Comparison of ENCODE assay signal across 10 cellular contexts in genomic region chr1:78047131-78047530, GRCh38. TPM values are rescaled to one million over a fixed set of nuclear protein-coding genes. Genes with fewer than 3 reads are reported as not detected.
DNase-seq lines count a peak whose midpoint lies in the region; ATAC-seq and TF ChIP-seq lines count a peak whose summit lies in the region.
"Had no signal": no experiment of that assay in that cellular context is flagged by ENCODE, and none has a peak within 500 bp of the region (broad histone marks: within the 10 kb centered on the region; RNA-seq: fewer than 3 reads in every experiment).

No MANE protein-coding gene starts in this region.

- H3K4me3 ChIP-seq in spleen = peak overlapping the region in 7 of 8 donors; percentile 13 to 82 (median 65)

- no peak for TF ChIP-seq CTCF in spleen (IDR thresholded peaks at IDR 0.05 in 8 of 11, conservative IDR thresholded peaks at IDR 0.05 in 3 of 11)

- peaks cover 20% of the 10 kb centered on the region for H3K4me1 Mint-ChIP-seq in T-helper 2 cell treated with Interferon-gamma antibody and Interleukin-4, amounts not matched to agents 5 μg/mL and 100 μg/mL, for 36 hours (ENCODE audit: low read depth)
- peaks cover 44% of the 10 kb centered on the region for H3K4me1 Mint-ChIP-seq in activated naive CD8-positive, alpha-beta T cell treated with anti-CD3 and anti-CD28 coated beads, Interleukin-2, amount 50 U/mL, for 24 hours

- H3K27me3 Mint-ChIP-seq in T-helper 2 cell treated with Interferon-gamma antibody and Interleukin-4, amounts not matched to agents 5 μg/mL and 100 μg/mL, for 36 hours (ENCODE audit: low read depth) = peaks cover 49% of the 10 kb centered on the region
- H3K27me3 Mint-ChIP-seq in activated naive CD8-positive, alpha-beta T cell treated with anti-CD3 and anti-CD28 coated beads, Interleukin-2, amount 50 U/mL, for 24 hours = peaks cover 43% of the 10 kb centered on the region

- no peak overlapping the region for H3K27ac Mint-ChIP-seq in T-helper 2 cell treated with Interferon-gamma antibody and Interleukin-4, amounts not matched to agents 5 μg/mL and 100 μg/mL, for 36 hours
- no peak overlapping the region for H3K27ac Mint-ChIP-seq in activated naive CD8-positive, alpha-beta T cell treated with anti-CD3 and anti-CD28 coated beads, Interleukin-2, amount 50 U/mL, for 24 hours

- peak overlapping the region; percentile 78 for H3K4me3 Mint-ChIP-seq in T-helper 2 cell treated with Interferon-gamma antibody and Interleukin-4, amounts not matched to agents 5 μg/mL and 100 μg/mL, for 36 hours
- peak overlapping the region; percentile 73 for H3K4me3 Mint-ChIP-seq in activated naive CD8-positive, alpha-beta T cell treated with anti-CD3 and anti-CD28 coated beads, Interleukin-2, amount 50 U/mL, for 24 hours

- WGBS in spleen, 5 donors = 68 to 77% (median 70%) methylated on average over 5 of the region's 5 CpGs

- no peaks in the 10 kb centered on the region for H3K36me3 ChIP-seq in spleen

- no peak for ATAC-seq in activated naive CD8-positive, alpha-beta T cell treated with anti-CD3 and anti-CD28 coated beads, Interleukin-2, amount 50 U/mL, for 24 hours

- peaks cover 5 to 35% (median 25%) of the 10 kb centered on the region in 6 donors for H3K4me1 ChIP-seq in spleen

- H3K9me3 Mint-ChIP-seq in T-helper 2 cell treated with Interferon-gamma antibody and Interleukin-4, amounts not matched to agents 5 μg/mL and 100 μg/mL, for 36 hours = no peaks in the 10 kb centered on the region
- no peaks in the 10 kb centered on the region for H3K9me3 Mint-ChIP-seq in activated naive CD8-positive, alpha-beta T cell treated with anti-CD3 and anti-CD28 coated beads, Interleukin-2, amount 50 U/mL, for 24 hours

- no peaks in the 10 kb centered on the region for H3K36me3 Mint-ChIP-seq in T-helper 2 cell treated with Interferon-gamma antibody and Interleukin-4, amounts not matched to agents 5 μg/mL and 100 μg/mL, for 36 hours (ENCODE audit: low read depth)
- no peaks in the 10 kb centered on the region for H3K36me3 Mint-ChIP-seq in activated naive CD8-positive, alpha-beta T cell treated with anti-CD3 and anti-CD28 coated beads, Interleukin-2, amount 50 U/mL, for 24 hours (ENCODE audit: low read depth)

- peak overlapping the region in 7 of 8 donors; percentile 82 to 94 (median 85) for H3K27ac ChIP-seq in spleen

- no peak for DNase-seq in T-helper 2 cell treated with Interferon-gamma antibody and Interleukin-4, amounts not matched to agents 5 μg/mL and 100 μg/mL, for 36 hours (ENCODE audit: low spot score)
- no peak for DNase-seq in T-helper 2 cell
- DNase-seq in activated naive CD8-positive, alpha-beta T cell treated with anti-CD3 and anti-CD28 coated beads, Interleukin-2, amount 50 U/mL, for 24 hours = no peak
- DNase-seq in kidney tubule cell (ENCODE audit: low spot score) = peak; percentile 20
- no peak for DNase-seq in spleen
- no peak for DNase-seq in SHP77 (lab: John Stamatoyannopoulos, UW)
- no peak for DNase-seq in NCI-H1694 treated with DMSO at 0.1 percent for 48 hours (lab: John Stamatoyannopoulos, UW)
- DNase-seq in AML-193 (lab: John Stamatoyannopoulos, UW) = no peak
- DNase-seq: activated CD4-positive, CD25-positive, alpha-beta regulatory T cell treated with anti-CD3 and anti-CD28 coated beads, Interleukin-2, amount 50 U/mL, for 72 hours; NCI-H446 had no signal

- intact Hi-C loops in spleen (cut with DNase I; ENCODE audit: low total_unique reads) = loop anchor here (10.0 kb wide), 1 partner anchor 58 kb away; no protein-coding TSS in a partner anchor

- H3K27me3 ChIP-seq in spleen (replicated peaks in 1 of 7) = peaks cover 0 to 46% (median 22%) of the 10 kb centered on the region in 7 donors

- H3K9me3 ChIP-seq in spleen = no peaks in the 10 kb centered on the region

- no peak for TF ChIP-seq POLR2A in spleen (IDR thresholded peaks at IDR 0.05)

RNA-seq across cellular contexts. Expression of gene GIPC2, which starts 1.4 kb away (rescaled TPM):
- 10 to 100 TPM; 27.9 to 49.9 (median 43.7) TPM for total RNA-seq in spleen
- polyA plus RNA-seq in spleen = 10 to 100 TPM in 2 of 3 donors, 1 to 10 TPM in 1; 5.5 to 26.4 (median 11.8) TPM

RNA-seq across cellular contexts. Expression of gene DNAJB4, which starts 42.4 kb away (rescaled TPM):
- 10 to 100 TPM; 39.9 to 66.2 (median 57.9) TPM for total RNA-seq in spleen
- polyA plus RNA-seq in spleen = 10 to 100 TPM; 10.5 to 29.5 (median 11.4) TPM
